Comparison of ENCODE assay signal across 9 cellular contexts in genomic region chr1:8202182-8202905, GRCh38.
DNase-seq lines count a peak whose midpoint lies in the region; ATAC-seq and TF ChIP-seq lines count a peak whose summit lies in the region.
"Had no signal": no experiment of that assay in that cellular context is flagged by ENCODE, and none has a peak within 500 bp of the region (broad histone marks: within the 10 kb centered on the region; RNA-seq: fewer than 3 reads in every experiment).

No MANE protein-coding gene starts in this region.

- TF ChIP-seq POLR2A in HCT116 (IDR thresholded peaks at IDR 0.05; ENCODE audit: borderline replicate concordance, extremely low read depth, insufficient read depth, insufficient read length) (peak; percentile 36), breast epithelium (IDR thresholded peaks at IDR 0.05) (no peak)

- POLR2A ChIA-PET in HCT116 (lab: Charles Lee): interaction anchor here (0.7 to 2.8 kb wide), 22 partner anchors 8 to 178 kb away, joined by 3 to 12 read pairs (median 6); partner anchors contain the start of gene ERRFI1

- H3K4me2 ChIP-seq in HCT116 (ENCODE audit: low read length): peak overlapping the region; percentile 77

- no peak overlapping the region for H3K4me3 Mint-ChIP-seq in natural killer cell

- H3K36me3 ChIP-seq in HCT116 (ENCODE audit: control insufficient read depth in 1 of 2, insufficient read depth in 2 of 2, low read length in 2 of 2) (no peaks in the 10 kb centered on the region), breast epithelium (no peaks in the 10 kb centered on the region), stomach smooth muscle (ENCODE audit: control insufficient read depth in 2 of 2, insufficient read depth in 2 of 2, low read length in 2 of 2) (no peaks in the 10 kb centered on the region)

- no peaks in the 10 kb centered on the region for H3K36me3 Mint-ChIP-seq in natural killer cell

- H2AFZ ChIP-seq in HCT116 (ENCODE audit: low read depth, low read length, poor library complexity, severe bottlenecking): no peak overlapping the region

- H3K79me2 ChIP-seq in HCT116 (ENCODE audit: insufficient read depth, low read length): no peaks in the 10 kb centered on the region

- RAD21 ChIA-PET in HCT116 (lab: Charles Lee; ENCODE audit: low non-redundant PET in 1 of 2, low total read pairs in 2 of 2, uncharacterized antibody in 2 of 2, unreplicated experiment in 2 of 2): interaction anchor here (0.7 to 1.5 kb wide), 2 partner anchors 35 to 69 kb away, joined by 4 read pairs; no protein-coding TSS in a partner anchor

- DNase-seq in HCT116 (ENCODE audit: low read depth, low spot score) (peak; percentile 77), breast epithelium (ENCODE audit: low spot score in 2 of 2) (peak in 1 of 2 donors; percentile 84), kidney tubule cell (ENCODE audit: low spot score) (peak; percentile 89), natural killer cell (no peak), NCI-H1417 treated with DMSO at 0.1 percent for 48 hours (lab: John Stamatoyannopoulos, UW) (no peak)

- ATAC-seq in HCT116: peak; percentile 62
- ATAC-seq in natural killer cell: no peak
- ATAC-seq in HG03442 (IDR thresholded peaks at IDR 0.05; ENCODE audit: unreplicated experiment): no peak
- ATAC-seq in HG02884 (IDR thresholded peaks at IDR 0.05; ENCODE audit: unreplicated experiment): no peak

- CTCF ChIA-PET in HCT116 (lab: Charles Lee): interaction anchor here (1.6 kb wide), 1 partner anchor 112 kb away, joined by 4 read pairs; no protein-coding TSS in a partner anchor

- H3K9me3 ChIP-seq in HCT116 (ENCODE audit: control insufficient read depth in 1 of 2, insufficient read depth in 1 of 2, low read depth in 1 of 2, low read length in 2 of 2) (no peaks in the 10 kb centered on the region), breast epithelium (no peaks in the 10 kb centered on the region), stomach smooth muscle (ENCODE audit: control insufficient read depth in 2 of 2, low read length in 2 of 2) (no peaks in the 10 kb centered on the region)

- peak overlapping the region; percentile 33 to 41 for H3K4me3 ChIP-seq in HCT116 (replicated peaks in 1 of 2; ENCODE audit: low read depth in 1 of 2, low read length in 2 of 2)
- peak overlapping the region in 2 of 3 donors; percentile 18 to 38 for H3K4me3 ChIP-seq in breast epithelium
- peak overlapping the region; percentile 4 to 61 for H3K4me3 ChIP-seq in stomach smooth muscle (ENCODE audit: low read length in 2 of 2)
- H3K4me3 ChIP-seq: SK-N-MC had no signal

- H3K9me3 Mint-ChIP-seq in natural killer cell: no peaks in the 10 kb centered on the region

- H3K4me1 Mint-ChIP-seq in natural killer cell: peaks cover 0 to 12% of the 10 kb centered on the region in 2 donors

- no peak for TF ChIP-seq CTCF in HCT116 (IDR thresholded peaks at IDR 0.05 in 2 of 3, conservative IDR thresholded peaks at IDR 0.05 in 1 of 3; ENCODE audit: borderline replicate concordance in 1 of 3, insufficient read depth in 1 of 3, low read depth in 2 of 3, low read length in 2 of 3)
- no peak for TF ChIP-seq CTCF in breast epithelium (IDR thresholded peaks at IDR 0.05)
- TF ChIP-seq CTCF in natural killer cell (IDR thresholded peaks at IDR 0.05): no peak

- H3K27me3 ChIP-seq in HCT116 (ENCODE audit: insufficient read depth, low read length) (no peaks in the 10 kb centered on the region), breast epithelium (no peaks in the 10 kb centered on the region), stomach smooth muscle (ENCODE audit: control insufficient read depth in 1 of 2, insufficient read depth in 2 of 2, low read length in 2 of 2) (no peaks in the 10 kb centered on the region)

- peaks cover 0 to 8% of the 10 kb centered on the region in 2 donors for H3K27me3 Mint-ChIP-seq in natural killer cell (ENCODE audit: low read depth in 2 of 2)

- BruUV-seq in HCT116 (replicated peaks; lab: Mats Ljungman, UMichigan): TSS peak; percentile 83

- H3K27ac ChIP-seq in HCT116 (ENCODE audit: low read depth, low read length) (peak overlapping the region; percentile 91), breast epithelium (peak overlapping the region; percentile 90), stomach smooth muscle (ENCODE audit: low read length) (peak overlapping the region; percentile 100)
- H3K27ac ChIP-seq: SK-N-MC had no signal

- TF ChIP-seq RAD21 in HCT116 (IDR thresholded peaks at IDR 0.05; ENCODE audit: low read depth): no peak

- no peak overlapping the region for H3K27ac Mint-ChIP-seq in natural killer cell

- H4K20me1 ChIP-seq in HCT116 (ENCODE audit: insufficient read depth): no peaks in the 10 kb centered on the region

- H3K9me2 ChIP-seq in HCT116 (ENCODE audit: insufficient read depth): no peaks in the 10 kb centered on the region

- intact Hi-C loops in HCT116 (cut with micrococcal nuclease) (loop anchor here (5.0 kb wide), 1 partner anchor 105 kb away; no protein-coding TSS in a partner anchor), breast epithelium (cut with DNase I; ENCODE audit: low total_unique reads) (no loop called here), natural killer cell (cut with micrococcal nuclease) (no loop called here)

- peak overlapping the region; percentile 64 for H3K9ac ChIP-seq in HCT116 (ENCODE audit: low read length)
- peak overlapping the region; percentile 92 to 95 for H3K9ac ChIP-seq in stomach smooth muscle (ENCODE audit: low read length in 2 of 2)

- H3K4me1 ChIP-seq in HCT116 (ENCODE audit: control insufficient read depth in 1 of 2, insufficient read depth in 2 of 2, low read length in 2 of 2): peaks cover 72 to 98% of the 10 kb centered on the region in 2 experiments
- peaks cover 13 to 18% of the 10 kb centered on the region in 2 donors for H3K4me1 ChIP-seq in breast epithelium
- H3K4me1 ChIP-seq in stomach smooth muscle (ENCODE audit: control insufficient read depth, insufficient read depth, low read length): peaks cover 67% of the 10 kb centered on the region

TF ChIP-seq in HCT116, 20 proteins besides CTCF, POLR2A, EP300 and RAD21:
- TF ChIP-seq SIN3A (IDR thresholded peaks at IDR 0.05; ENCODE audit: low read depth) (no peak), FOSL1 (IDR thresholded peaks at IDR 0.05; ENCODE audit: low read depth) (no peak), YY1 (IDR thresholded peaks at IDR 0.05; ENCODE audit: extremely low read depth, insufficient replicate concordance, low read depth, low read length) (peak; percentile 50), ATF3 (IDR thresholded peaks at IDR 0.05) (no peak), CEBPB (IDR thresholded peaks at IDR 0.05; ENCODE audit: low read depth) (no peak), SP1 (IDR thresholded peaks at IDR 0.05; ENCODE audit: low read depth) (no peak), EZH2phosphoT487 (IDR thresholded peaks at IDR 0.05; ENCODE audit: borderline replicate concordance) (no peak), POLR2AphosphoS5 (IDR thresholded peaks at IDR 0.05; ENCODE audit: low read depth, low read length) (peak; percentile 55; the same call in 1 of the 2 replicates), TCF7L2 (IDR thresholded peaks at IDR 0.05; ENCODE audit: borderline replicate concordance, extremely low read depth, insufficient read depth, insufficient read length) (no peak)
TF ChIP-seq in HCT116: peak in this region for 2.

Comparison
In these comparisons a context has a peak if more than half of its experiments do, and no peak if none do; other contexts are left out.
1. DNase-seq: peak in HCT116 (single experiment) and kidney tubule cell (single experiment); none in natural killer cell (single experiment) and NCI-H1417 treated with DMSO at 0.1 percent for 48 hours (single experiment).
2. Peak in every context shown above with its lines, with median percentiles within 50 percentile points of each other: H3K27ac ChIP-seq and H3K4me3 ChIP-seq.